ENCODE assay signal across 12 cellular contexts in genomic region chr11:74090701-74091100, GRCh38.
DNase-seq lines count a peak whose midpoint lies in the region; ATAC-seq and TF ChIP-seq lines count a peak whose summit lies in the region.
"Had no signal": no experiment of that assay in that cellular context is flagged by ENCODE, and none has a peak within 500 bp of the region (broad histone marks: within the 10 kb centered on the region; RNA-seq: fewer than 3 reads in every experiment).

No MANE protein-coding gene starts in this region.

- H3K4me1 ChIP-seq in RWPE2 (ENCODE audit: insufficient read depth, poor library complexity, severe bottlenecking): no peaks in the 10 kb centered on the region

- no peaks in the 10 kb centered on the region for H3K27me3 ChIP-seq in RWPE2 (ENCODE audit: insufficient read depth, poor library complexity, severe bottlenecking)
- H3K27me3 ChIP-seq: neutrophil had no signal

- peak; percentile 30 for TF ChIP-seq CTCF in AG10803 (conservative IDR thresholded peaks at IDR 0.05; ENCODE audit: low read length)
- TF ChIP-seq CTCF in GM12875 (IDR thresholded peaks at IDR 0.05; ENCODE audit: borderline replicate concordance, insufficient read depth, low read depth, low read length): peak; percentile 21; the same call in 1 of the 2 replicates
- TF ChIP-seq CTCF in RWPE2 (IDR thresholded peaks at IDR 0.05; ENCODE audit: poor library complexity, severe bottlenecking): peak; percentile 9
- TF ChIP-seq CTCF in fibroblast of the aortic adventitia (IDR thresholded peaks at IDR 0.05; ENCODE audit: insufficient read depth, low read length): peak; percentile 30

- no peaks in the 10 kb centered on the region for H3K9me3 ChIP-seq in RWPE2 (ENCODE audit: severe bottlenecking)
- H3K9me3 ChIP-seq: neutrophil had no signal

- DNase-seq in AG10803 (ENCODE audit: low read depth) (no peak), RWPE2 (ENCODE audit: low spot score) (no peak), fibroblast of the aortic adventitia (ENCODE audit: low read depth) (peak; percentile 15), amniotic stem cell (lab: John Stamatoyannopoulos, UW) (no peak), SKM-1 (lab: John Stamatoyannopoulos, UW; ENCODE audit: unreplicated experiment) (no peak)
- DNase-seq: left cardiac atrium, NCI-H526 treated with DMSO at 0.1 percent for 48 hours had no signal

- ATAC-seq in RWPE2 (ENCODE audit: low read depth) (no peak), HG03175 (IDR thresholded peaks at IDR 0.05; ENCODE audit: unreplicated experiment) (no peak), HG02623 (IDR thresholded peaks at IDR 0.05; ENCODE audit: unreplicated experiment) (no peak)
- ATAC-seq: left cardiac atrium; stimulated activated memory B cell treated with anti-CD40 and anti-IgM and Interleukin-4, amounts not matched to agents 10 μg/mL and 1 μg/mL and 100 μg/mL, for 72 hours had no signal

- no peak overlapping the region for H3K27ac ChIP-seq in RWPE2 (ENCODE audit: poor library complexity, severe bottlenecking)
- H3K27ac ChIP-seq: neutrophil had no signal

- H3K4me3 ChIP-seq in AG10803 (ENCODE audit: low read length) (no peak overlapping the region), GM12875 (ENCODE audit: low read depth, low read length) (no peak overlapping the region), RWPE2 (ENCODE audit: severe bottlenecking) (no peak overlapping the region), fibroblast of the aortic adventitia (ENCODE audit: low read depth, low read length) (no peak overlapping the region)

- peaks cover 74% of the 10 kb centered on the region for H3K36me3 ChIP-seq in RWPE2 (ENCODE audit: low read depth)
